Comparison of ENCODE assay signal across 28 cellular contexts in genomic region chr13:93767917-93768422, GRCh38.
DNase-seq lines count a peak whose midpoint lies in the region; ATAC-seq and TF ChIP-seq lines count a peak whose summit lies in the region.
"Had no signal": no experiment of that assay in that cellular context is flagged by ENCODE, and none has a peak within 500 bp of the region (broad histone marks: within the 10 kb centered on the region; RNA-seq: fewer than 3 reads in every experiment).

No MANE protein-coding gene starts in this region.

- H3K9me3 Mint-ChIP-seq in osteocyte (ENCODE audit: unreplicated experiment) = peaks cover 4% of the 10 kb centered on the region
- no peaks in the 10 kb centered on the region for H3K9me3 Mint-ChIP-seq in activated CD4-positive, alpha-beta T cell treated with anti-CD3 and anti-CD28 coated beads, Interleukin-2, amount 10 ng/mL, durations not matched to agents 24 days and 14 days
- H3K9me3 Mint-ChIP-seq: T-helper 1 cell treated with Interleukin-12 subunit alpha and Interleukin-12 subunit beta and Interleukin-4 antibody, amounts not matched to agents 30 μg/mL and 1 μg/mL, for 36 hours had no signal

- H3K9me3 ChIP-seq in SJCRH30 (replicated peaks) = no peaks in the 10 kb centered on the region
- H3K9me3 ChIP-seq in MG63 = no peaks in the 10 kb centered on the region; the same call in 1 of the 2 replicates
- H3K9me3 ChIP-seq: adrenal gland; BLaER1 treated with 17β-estradiol and CSF1 and Interleukin-3, amounts not matched to agents 10 nM and 100 nM; gastrocnemius medialis; right atrium auricular region; testis; uterus had no signal

- H3K36me3 ChIP-seq in SJCRH30 (no peaks in the 10 kb centered on the region), MG63 (no peaks in the 10 kb centered on the region)
- H3K36me3 ChIP-seq: adrenal gland; BLaER1 treated with 17β-estradiol and CSF1 and Interleukin-3, amounts not matched to agents 10 nM and 100 nM; gastrocnemius medialis; right atrium auricular region; uterus had no signal

- in situ Hi-C loops in Caki2 (cut with HindIII; ENCODE audit: low pct_unique_long_range_greater_than_20kb, low sequenced_read_pairs) = no loop called here

- DNase-seq in Caki2 (ENCODE audit: low read depth) = peak; percentile 78
- DNase-seq in SJCRH30 = peak in 1 of 2 experiments; percentile 45
- DNase-seq in kidney glomerular epithelial cell (lab: John Stamatoyannopoulos, UW) = peak; percentile 62
- no peak for DNase-seq in osteocyte (ENCODE audit: extremely low spot score, unreplicated experiment)
- DNase-seq in stimulated activated CD8-positive, alpha-beta memory T cell treated with anti-CD3 and anti-CD28 coated beads, Interleukin-4, amount 100 ng/mL, for 48 hours = no peak
- DNase-seq in activated CD4-positive, alpha-beta T cell treated with anti-CD3 and anti-CD28 coated beads, Interleukin-2, amount 10 ng/mL, durations not matched to agents 24 days and 14 days = no peak
- DNase-seq in MG63 = no peak
- DNase-seq: activated CD4-positive, alpha-beta T cell treated with anti-CD3 and anti-CD28 coated beads for 48 hours; activated naive CD4-positive, alpha-beta T cell treated with Interleukin-2 at 50 U/mL for 16 hours; activated T-cell treated with anti-CD3 and anti-CD28 coated beads, Interleukin-2, amount 50 U/mL, for 48 hours; adrenal gland; endodermal cell; gastrocnemius medialis; HCEC 1CT; hypothalamus; MM.1S; NCI-H1417 treated with DMSO at 0.1 percent for 48 hours; NCI-H2107; NCI-H510A treated with DMSO at 0.1 percent for 48 hours; stimulated activated CD4-positive, alpha-beta T cell treated with anti-CD3 and anti-CD28 coated beads, Interleukin-4, amount 100 ng/mL, for 4 hours; stimulated activated naive CD4-positive, alpha-beta T cell treated with Interleukin-2 at 50 U/mL for 16 hours; testis; uterus had no signal

- peak overlapping the region; percentile 10 for H3K27ac Mint-ChIP-seq in osteocyte (ENCODE audit: unreplicated experiment)
- H3K27ac Mint-ChIP-seq in activated CD4-positive, alpha-beta T cell treated with anti-CD3 and anti-CD28 coated beads, Interleukin-2, amount 10 ng/mL, durations not matched to agents 24 days and 14 days = no peak overlapping the region
- H3K27ac Mint-ChIP-seq: endodermal cell; T-helper 1 cell treated with Interleukin-12 subunit alpha and Interleukin-12 subunit beta and Interleukin-4 antibody, amounts not matched to agents 30 μg/mL and 1 μg/mL, for 36 hours had no signal

- H3K4me3 ChIP-seq in SJCRH30 = peak overlapping the region; percentile 44
- H3K4me3 ChIP-seq in MG63 = no peak overlapping the region
- H3K4me3 ChIP-seq: adrenal gland; BLaER1 treated with 17β-estradiol and CSF1 and Interleukin-3, amounts not matched to agents 10 nM and 100 nM; gastrocnemius medialis; lung; right atrium auricular region; testis; uterus had no signal

- peaks cover 66% of the 10 kb centered on the region for H3K4me1 Mint-ChIP-seq in osteocyte (ENCODE audit: unreplicated experiment)
- no peaks in the 10 kb centered on the region for H3K4me1 Mint-ChIP-seq in activated CD4-positive, alpha-beta T cell treated with anti-CD3 and anti-CD28 coated beads, Interleukin-2, amount 10 ng/mL, durations not matched to agents 24 days and 14 days

- no peak for TF ChIP-seq CTCF in osteocyte (IDR thresholded peaks at IDR 0.05)

- intact Hi-C loops in activated CD4-positive, alpha-beta T cell treated with anti-CD3 and anti-CD28 coated beads, Interleukin-2, amount 10 ng/mL, durations not matched to agents 24 days and 14 days (cut with micrococcal nuclease) = no loop called here

- H3K27me3 ChIP-seq in SJCRH30 = no peaks in the 10 kb centered on the region
- no peaks in the 10 kb centered on the region for H3K27me3 ChIP-seq in MG63
- H3K27me3 ChIP-seq: adrenal gland; BLaER1 treated with 17β-estradiol and CSF1 and Interleukin-3, amounts not matched to agents 10 nM and 100 nM; gastrocnemius medialis; right atrium auricular region; testis; uterus had no signal

- peaks cover 13% of the 10 kb centered on the region for H3K4me1 ChIP-seq in SJCRH30
- H3K4me1 ChIP-seq: BLaER1 treated with 17β-estradiol and CSF1 and Interleukin-3, amounts not matched to agents 10 nM and 100 nM; gastrocnemius medialis; uterus had no signal

- H3K36me3 Mint-ChIP-seq in osteocyte (ENCODE audit: unreplicated experiment) = peaks cover 10% of the 10 kb centered on the region
- no peaks in the 10 kb centered on the region for H3K36me3 Mint-ChIP-seq in activated CD4-positive, alpha-beta T cell treated with anti-CD3 and anti-CD28 coated beads, Interleukin-2, amount 10 ng/mL, durations not matched to agents 24 days and 14 days (ENCODE audit: low read depth)

- no peak for ATAC-seq in GM18858 (IDR thresholded peaks at IDR 0.05; ENCODE audit: unreplicated experiment)
- ATAC-seq: gastrocnemius medialis had no signal

- H3K27me3 Mint-ChIP-seq in osteocyte (ENCODE audit: unreplicated experiment) = no peaks in the 10 kb centered on the region
- H3K27me3 Mint-ChIP-seq in activated CD4-positive, alpha-beta T cell treated with anti-CD3 and anti-CD28 coated beads, Interleukin-2, amount 10 ng/mL, durations not matched to agents 24 days and 14 days = no peaks in the 10 kb centered on the region

- H3K27ac ChIP-seq in SJCRH30 = peak overlapping the region; percentile 78
- H3K27ac ChIP-seq: adrenal gland; BLaER1 treated with 17β-estradiol and CSF1 and Interleukin-3, amounts not matched to agents 10 nM and 100 nM; gastrocnemius medialis; uterus had no signal

- H3K4me3 Mint-ChIP-seq in osteocyte (ENCODE audit: unreplicated experiment) = no peak overlapping the region
- no peak overlapping the region for H3K4me3 Mint-ChIP-seq in activated CD4-positive, alpha-beta T cell treated with anti-CD3 and anti-CD28 coated beads, Interleukin-2, amount 10 ng/mL, durations not matched to agents 24 days and 14 days
- H3K4me3 Mint-ChIP-seq: endodermal cell; T-helper 1 cell treated with Interleukin-12 subunit alpha and Interleukin-12 subunit beta and Interleukin-4 antibody, amounts not matched to agents 30 μg/mL and 1 μg/mL, for 36 hours had no signal

Comparison
In these comparisons a context has a peak if more than half of its experiments do, and no peak if none do; other contexts are left out.
1. DNase-seq: peak in Caki2 (single experiment) and kidney glomerular epithelial cell (single experiment); none in osteocyte (single experiment), stimulated activated CD8-positive, alpha-beta memory T cell treated with anti-CD3 and anti-CD28 coated beads, Interleukin-4, amount 100 ng/mL, for 48 hours (single experiment), activated CD4-positive, alpha-beta T cell treated with anti-CD3 and anti-CD28 coated beads, Interleukin-2, amount 10 ng/mL, durations not matched to agents 24 days and 14 days (single experiment) and MG63 (single experiment).